14 cellular contexts compared by ENCODE assay signal in the genomic region with DNA sequence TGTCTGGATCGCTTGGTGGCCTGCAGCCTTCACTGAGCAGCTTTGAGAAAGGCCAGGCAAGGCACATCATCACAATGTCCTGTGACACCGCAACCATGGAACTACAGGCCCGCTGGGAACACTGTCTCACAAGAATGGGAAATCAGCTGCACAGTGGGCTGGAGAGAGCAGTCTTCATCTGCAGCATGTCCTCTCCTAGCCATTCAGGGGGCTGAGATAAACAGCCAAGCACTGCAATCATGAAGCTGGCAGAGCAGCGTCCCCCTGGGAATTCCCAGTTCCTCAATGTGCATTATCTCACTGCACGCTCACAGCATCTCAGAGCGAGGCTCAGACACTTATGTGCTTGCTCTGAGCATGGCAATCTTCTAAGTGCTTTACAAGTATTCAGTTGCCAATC. TPM values are rescaled to one million over a fixed set of nuclear protein-coding genes. Genes with fewer than 3 reads are reported as not detected.
DNase-seq lines count a peak whose midpoint lies in the region; ATAC-seq, FAIRE-seq and TF ChIP-seq lines count a peak whose summit lies in the region.
"Had no signal": no experiment of that assay in that cellular context is flagged by ENCODE, and none has a peak within 500 bp of the region (broad histone marks: within the 10 kb centered on the region; RNA-seq: fewer than 3 reads in every experiment).

No MANE protein-coding gene starts in this region.

- FAIRE-seq in HepG2 (lab: Jason Lieb, UNC) = no peak
- FAIRE-seq: small intestine had no signal

- peak overlapping the region; percentile 80 for H3K4me3 Mint-ChIP-seq in natural killer cell
- H3K4me3 Mint-ChIP-seq in natural killer cell treated with Interleukin-12 subunit alpha and Interleukin-12 subunit beta and Interleukin-15 and Interleukin-18, amount 100 ng/mL, for 72 hours = no peak overlapping the region
- H3K4me3 Mint-ChIP-seq in glutamatergic neuron (ENCODE audit: unreplicated experiment) = no peak overlapping the region

- H3K27ac ChIP-seq in HepG2 (ENCODE audit: extremely low read length, insufficient read depth, low read length) (no peak overlapping the region), coronary artery (no peak overlapping the region)
- H3K27ac ChIP-seq: HL-60, WERI-Rb-1 had no signal

- no peaks in the 10 kb centered on the region for H3K79me2 ChIP-seq in HepG2 (ENCODE audit: insufficient read depth, low read length)

- POLR2A ChIA-PET in HepG2 (lab: Yijun Ruan, JAX) = no interaction called here

- CTCF ChIA-PET in HepG2 (lab: Yijun Ruan, JAX; ENCODE audit: low intra/inter-chr PET ratio, low total read pairs) = no interaction called here

- H3K4me1 Mint-ChIP-seq in natural killer cell (peaks cover 22 to 32% of the 10 kb centered on the region in 2 donors), glutamatergic neuron (ENCODE audit: low read depth, unreplicated experiment) (peaks cover 12% of the 10 kb centered on the region)
- H3K4me1 Mint-ChIP-seq in natural killer cell treated with Interleukin-12 subunit alpha and Interleukin-12 subunit beta and Interleukin-15 and Interleukin-18, amount 100 ng/mL, for 72 hours (ENCODE audit: low read depth in 2 of 2) = peaks cover 12 to 18% of the 10 kb centered on the region in 2 donors

- peaks cover 18% of the 10 kb centered on the region for H3K9me3 ChIP-seq in HepG2 (ENCODE audit: low read length)
- H3K9me3 ChIP-seq: gastrocnemius medialis had no signal

- H2AFZ ChIP-seq in HepG2 (ENCODE audit: low read length) = no peak overlapping the region

- TF ChIP-seq EP300 in HepG2 (IDR thresholded peaks at IDR 0.05; ENCODE audit: low read depth in 2 of 2, low read length in 2 of 2) (no peak), HepG2 (CRISPR knock-in tag; IDR thresholded peaks at IDR 0.05; ENCODE audit: borderline replicate concordance) (no peak)

- no peaks in the 10 kb centered on the region for H4K20me1 ChIP-seq in HepG2 (ENCODE audit: insufficient read depth, low read length)

- TF ChIP-seq CTCF in natural killer cell (IDR thresholded peaks at IDR 0.05) = no peak
- TF ChIP-seq CTCF in glutamatergic neuron (IDR thresholded peaks at IDR 0.05; ENCODE audit: partially characterized antibody, unreplicated experiment) = no peak
- TF ChIP-seq CTCF in HepG2 (CRISPR knock-in tag; IDR thresholded peaks at IDR 0.05) = no peak
- no peak for TF ChIP-seq CTCF in coronary artery (IDR thresholded peaks at IDR 0.05)

- in situ Hi-C loops in HepG2 (cut with HindIII; ENCODE audit: extremely low pct_ligation_motif_present, low pct_unique_long_range_greater_than_20kb) = no loop called here

- DNase-seq in natural killer cell (no peak), NCI-H187 treated with DMSO at 0.1 percent for 48 hours (lab: John Stamatoyannopoulos, UW) (peak; percentile 77), glutamatergic neuron (peak; percentile 68), HepG2 (ENCODE audit: low spot score) (no peak), coronary artery (ENCODE audit: low spot score) (no peak)
- DNase-seq in natural killer cell treated with Interleukin-12 subunit alpha and Interleukin-12 subunit beta and Interleukin-15 and Interleukin-18, amount 100 ng/mL, for 72 hours (ENCODE audit: low spot score) = no peak
- no peak for DNase-seq in stimulated activated CD8-positive, alpha-beta memory T cell treated with anti-CD3 and anti-CD28 coated beads, Interleukin-4, amount 100 ng/mL, for 48 hours
- DNase-seq: Calu3, gastrocnemius medialis, H7, NCI-H524, WERI-Rb-1 had no signal

- no peak for TF ChIP-seq RAD21 in HepG2 (CRISPR knock-in tag; IDR thresholded peaks at IDR 0.05)

- no peaks in the 10 kb centered on the region for H3K36me3 ChIP-seq in HepG2 (replicated peaks in 1 of 2; ENCODE audit: control insufficient read depth in 1 of 2, insufficient read depth in 2 of 2, low read length in 2 of 2)

- no peak overlapping the region for H3K9ac ChIP-seq in HepG2 (ENCODE audit: insufficient read depth, low read depth, low read length)

- WGBS in HepG2 (ENCODE audit: low lambda C conversion rate) = 74% methylated on average over 4 of the region's 6 CpGs

- no peak for TF ChIP-seq POLR2A in HepG2 (IDR thresholded peaks at IDR 0.05; ENCODE audit: insufficient read depth in 1 of 2, low read depth in 2 of 2, low read length in 2 of 2)

- H3K27ac Mint-ChIP-seq in natural killer cell (no peak overlapping the region), glutamatergic neuron (ENCODE audit: unreplicated experiment) (no peak overlapping the region)
- no peak overlapping the region for H3K27ac Mint-ChIP-seq in natural killer cell treated with Interleukin-12 subunit alpha and Interleukin-12 subunit beta and Interleukin-15 and Interleukin-18, amount 100 ng/mL, for 72 hours

- ATAC-seq in natural killer cell (no peak), HepG2 (no peak)
- ATAC-seq in natural killer cell treated with Interleukin-12 subunit alpha and Interleukin-12 subunit beta and Interleukin-15 and Interleukin-18, amount 100 ng/mL, for 72 hours = no peak
- ATAC-seq: gastrocnemius medialis had no signal

- no peak overlapping the region for H3K4me2 ChIP-seq in HepG2 (ENCODE audit: low read depth, low read length)

- H3K4me1 ChIP-seq in HepG2 (ENCODE audit: insufficient read depth, low read length) = peaks cover 19% of the 10 kb centered on the region

- H3K4me3 ChIP-seq in HepG2 (replicated peaks in 1 of 3; ENCODE audit: insufficient read depth in 1 of 3, low read depth in 2 of 3, low read length in 3 of 3) (no peak overlapping the region), coronary artery (no peak overlapping the region)

- H3K36me3 Mint-ChIP-seq in natural killer cell = peaks cover 16% of the 10 kb centered on the region
- H3K36me3 Mint-ChIP-seq in natural killer cell treated with Interleukin-12 subunit alpha and Interleukin-12 subunit beta and Interleukin-15 and Interleukin-18, amount 100 ng/mL, for 72 hours = peaks cover 22% of the 10 kb centered on the region
- H3K36me3 Mint-ChIP-seq in glutamatergic neuron (ENCODE audit: unreplicated experiment) = peaks cover 15% of the 10 kb centered on the region

- peaks cover 0 to 2% of the 10 kb centered on the region in 2 donors for H3K9me3 Mint-ChIP-seq in natural killer cell
- peaks cover 5% of the 10 kb centered on the region for H3K9me3 Mint-ChIP-seq in natural killer cell treated with Interleukin-12 subunit alpha and Interleukin-12 subunit beta and Interleukin-15 and Interleukin-18, amount 100 ng/mL, for 72 hours
- peaks cover 15% of the 10 kb centered on the region for H3K9me3 Mint-ChIP-seq in glutamatergic neuron (ENCODE audit: unreplicated experiment)

- BruUV-seq in HepG2 (replicated peaks; lab: Mats Ljungman, UMichigan) = no TSS peak

- no peaks in the 10 kb centered on the region for H3K27me3 Mint-ChIP-seq in natural killer cell (ENCODE audit: low read depth in 2 of 2)
- H3K27me3 Mint-ChIP-seq in natural killer cell treated with Interleukin-12 subunit alpha and Interleukin-12 subunit beta and Interleukin-15 and Interleukin-18, amount 100 ng/mL, for 72 hours = no peaks in the 10 kb centered on the region
- peaks cover 14% of the 10 kb centered on the region for H3K27me3 Mint-ChIP-seq in glutamatergic neuron (ENCODE audit: unreplicated experiment)

- peaks cover 0 to 31% of the 10 kb centered on the region in 2 experiments; a peak in 3 of 5 replicates for H3K27me3 ChIP-seq in HepG2 (ENCODE audit: control insufficient read depth in 1 of 2, insufficient read depth in 2 of 2, low read length in 2 of 2)
- H3K27me3 ChIP-seq: gastrocnemius medialis had no signal

- intact Hi-C loops in natural killer cell (cut with micrococcal nuclease) (no loop called here), HepG2 (cut with micrococcal nuclease; ENCODE audit: unreplicated experiment) (no loop called here)

RNA-seq across cellular contexts. Expression of gene CMPK2, which starts 1.9 kb away (rescaled TPM):
- total RNA-seq in natural killer cell = 10 to 100 TPM in 1 of 3 donors, 1 to 10 TPM in 2; 5.8 to 11.4 (median 8.6) TPM
- total RNA-seq in natural killer cell treated with Interleukin-12 subunit alpha and Interleukin-12 subunit beta and Interleukin-15 and Interleukin-18, amount 100 ng/mL, for 72 hours = 1 to 10 TPM; 5.7 to 6.4 TPM
- total RNA-seq in glutamatergic neuron (ENCODE audit: unreplicated experiment) = 0.81 TPM
- 0.58 and 1.0 TPM in 2 replicates for total RNA-seq in HepG2 (2016; rRNA removed; fragmentation: Illumina TruSeq; extraction: Trizol)
- total RNA-seq in HepG2 (2016; cell fraction: cytosol; rRNA removed; fragmentation: Illumina TruSeq; extraction: Trizol; ENCODE audit: low read depth) = 0.10 and 0.35 TPM in 2 replicates
- 0.88 and 0.89 TPM in 2 replicates for total RNA-seq in HepG2 (2016; cell fraction: insoluble cytoplasmic fraction; rRNA removed; fragmentation: Illumina TruSeq; extraction: Trizol)
- 0.34 and 0.48 TPM in 2 replicates for total RNA-seq in HepG2 (2016; cell fraction: membrane; rRNA removed; fragmentation: Illumina TruSeq; extraction: Trizol)
- total RNA-seq in HepG2 (2016; cell fraction: nucleus; rRNA removed; fragmentation: Illumina TruSeq; extraction: Trizol) = 0.34 and 0.44 TPM in 2 replicates
- polyA plus RNA-seq in HepG2 (2011; rRNA removed) = 0.04 and 0.16 TPM in 2 replicates
- 0.05 and 0.08 TPM in 2 replicates for polyA plus RNA-seq in HepG2 (2011; cell fraction: cytosol; rRNA removed)
- not detected in 2 replicates for polyA plus RNA-seq in HepG2 (2011; cell fraction: nucleus; rRNA removed)
- polyA plus RNA-seq in HepG2 (2012) = 0.20 TPM in 1 of 2 replicates, not detected in the other
- polyA plus RNA-seq in HepG2 (2016; cell fraction: cytosol; fragmentation: Illumina TruSeq; extraction: Trizol; ENCODE audit: low read depth) = 0.07 and 0.27 TPM in 2 replicates
- polyA plus RNA-seq in HepG2 (2016; cell fraction: insoluble cytoplasmic fraction; fragmentation: Illumina TruSeq; extraction: Trizol; ENCODE audit: low read depth) = 0.84 and 1.0 TPM in 2 replicates
- polyA plus RNA-seq in HepG2 (2016; cell fraction: membrane; fragmentation: Illumina TruSeq; extraction: Trizol; ENCODE audit: low read depth) = 0.23 and 0.33 TPM in 2 replicates
- polyA plus RNA-seq in HepG2 (2016; cell fraction: nucleus; fragmentation: Illumina TruSeq; extraction: Trizol; ENCODE audit: insufficient read depth, low read depth) = 0.55 and 0.74 TPM in 2 replicates
- 0.28 TPM in 1 of 2 replicates, not detected in the other for polyA minus RNA-seq in HepG2 (2011; rRNA and poly(A)+ RNA removed; ENCODE audit: low replicate concordance)
- polyA minus RNA-seq in HepG2 (2011; cell fraction: cytosol; rRNA and poly(A)+ RNA removed) = not detected in 2 replicates
- 0.77 TPM in 1 of 2 replicates, not detected in the other for polyA minus RNA-seq in HepG2 (2011; cell fraction: nucleus; rRNA and poly(A)+ RNA removed)

RNA-seq across cellular contexts. Expression of gene RSAD2, which starts 13.8 kb away (rescaled TPM):
- total RNA-seq in natural killer cell = 10 to 100 TPM in 1 of 3 donors, 1 to 10 TPM in 2; 7.9 to 12.0 (median 9.4) TPM
- total RNA-seq in natural killer cell treated with Interleukin-12 subunit alpha and Interleukin-12 subunit beta and Interleukin-15 and Interleukin-18, amount 100 ng/mL, for 72 hours = 1 to 10 TPM; 2.2 to 6.8 TPM
- not detected for total RNA-seq in glutamatergic neuron (ENCODE audit: unreplicated experiment)
- total RNA-seq in HepG2 (2016; rRNA removed; fragmentation: Illumina TruSeq; extraction: Trizol) = 0.06 and 0.11 TPM in 2 replicates
- total RNA-seq in HepG2 (2016; cell fraction: cytosol; rRNA removed; fragmentation: Illumina TruSeq; extraction: Trizol; ENCODE audit: low read depth) = 0.09 and 0.10 TPM in 2 replicates
- total RNA-seq in HepG2 (2016; cell fraction: insoluble cytoplasmic fraction; rRNA removed; fragmentation: Illumina TruSeq; extraction: Trizol) = not detected in 2 replicates
- not detected in 2 replicates for total RNA-seq in HepG2 (2016; cell fraction: membrane; rRNA removed; fragmentation: Illumina TruSeq; extraction: Trizol)
- total RNA-seq in HepG2 (2016; cell fraction: nucleus; rRNA removed; fragmentation: Illumina TruSeq; extraction: Trizol) = 0.25 TPM in 1 of 2 replicates, not detected in the other
- not detected in 2 replicates for polyA plus RNA-seq in HepG2 (2011; rRNA removed)
- polyA plus RNA-seq in HepG2 (2011; cell fraction: cytosol; rRNA removed) = not detected in 2 replicates
- not detected in 2 replicates for polyA plus RNA-seq in HepG2 (2011; cell fraction: nucleus; rRNA removed)
- not detected in 2 replicates for polyA plus RNA-seq in HepG2 (2012)
- polyA plus RNA-seq in HepG2 (2016; cell fraction: cytosol; fragmentation: Illumina TruSeq; extraction: Trizol; ENCODE audit: low read depth) = not detected in 2 replicates
- polyA plus RNA-seq in HepG2 (2016; cell fraction: insoluble cytoplasmic fraction; fragmentation: Illumina TruSeq; extraction: Trizol; ENCODE audit: low read depth) = not detected in 2 replicates
- not detected in 2 replicates for polyA plus RNA-seq in HepG2 (2016; cell fraction: membrane; fragmentation: Illumina TruSeq; extraction: Trizol; ENCODE audit: low read depth)
- not detected in 2 replicates for polyA plus RNA-seq in HepG2 (2016; cell fraction: nucleus; fragmentation: Illumina TruSeq; extraction: Trizol; ENCODE audit: insufficient read depth, low read depth)
- 0.04 and 0.09 TPM in 2 replicates for polyA minus RNA-seq in HepG2 (2011; rRNA and poly(A)+ RNA removed; ENCODE audit: low replicate concordance)
- polyA minus RNA-seq in HepG2 (2011; cell fraction: cytosol; rRNA and poly(A)+ RNA removed) = not detected in 2 replicates
- polyA minus RNA-seq in HepG2 (2011; cell fraction: nucleus; rRNA and poly(A)+ RNA removed) = not detected in 2 replicates
- total RNA-seq: H7 had no signal

RNA-seq across cellular contexts. Expression of gene RNF144A, which starts 53.4 kb away (rescaled TPM):
- total RNA-seq in natural killer cell = 10 to 100 TPM; 17.3 to 36.7 (median 19.0) TPM
- 10 to 100 TPM; 17.2 to 66.1 TPM for total RNA-seq in natural killer cell treated with Interleukin-12 subunit alpha and Interleukin-12 subunit beta and Interleukin-15 and Interleukin-18, amount 100 ng/mL, for 72 hours
- 40.2 TPM for total RNA-seq in glutamatergic neuron (ENCODE audit: unreplicated experiment)
- total RNA-seq in HepG2 (2016; rRNA removed; fragmentation: Illumina TruSeq; extraction: Trizol) = 16.5 and 20.8 TPM in 2 replicates
- total RNA-seq in HepG2 (2016; cell fraction: cytosol; rRNA removed; fragmentation: Illumina TruSeq; extraction: Trizol; ENCODE audit: low read depth) = 12.0 and 16.8 TPM in 2 replicates
- total RNA-seq in HepG2 (2016; cell fraction: insoluble cytoplasmic fraction; rRNA removed; fragmentation: Illumina TruSeq; extraction: Trizol) = 16.0 and 19.8 TPM in 2 replicates
- total RNA-seq in HepG2 (2016; cell fraction: membrane; rRNA removed; fragmentation: Illumina TruSeq; extraction: Trizol) = 19.8 and 25.4 TPM in 2 replicates
- total RNA-seq in HepG2 (2016; cell fraction: nucleus; rRNA removed; fragmentation: Illumina TruSeq; extraction: Trizol) = 21.0 and 24.6 TPM in 2 replicates
- 13.2 and 13.9 TPM in 2 replicates for polyA plus RNA-seq in HepG2 (2011; rRNA removed)
- polyA plus RNA-seq in HepG2 (2011; cell fraction: cytosol; rRNA removed) = 11.3 and 13.1 TPM in 2 replicates
- polyA plus RNA-seq in HepG2 (2011; cell fraction: nucleus; rRNA removed) = 14.7 and 16.7 TPM in 2 replicates
- polyA plus RNA-seq in HepG2 (2012) = 3.4 and 4.4 TPM in 2 replicates
- polyA plus RNA-seq in HepG2 (2016; cell fraction: cytosol; fragmentation: Illumina TruSeq; extraction: Trizol; ENCODE audit: low read depth) = 6.8 and 7.8 TPM in 2 replicates
- polyA plus RNA-seq in HepG2 (2016; cell fraction: insoluble cytoplasmic fraction; fragmentation: Illumina TruSeq; extraction: Trizol; ENCODE audit: low read depth) = 17.5 and 19.7 TPM in 2 replicates
- polyA plus RNA-seq in HepG2 (2016; cell fraction: membrane; fragmentation: Illumina TruSeq; extraction: Trizol; ENCODE audit: low read depth) = 10.7 and 11.4 TPM in 2 replicates
- polyA plus RNA-seq in HepG2 (2016; cell fraction: nucleus; fragmentation: Illumina TruSeq; extraction: Trizol; ENCODE audit: insufficient read depth, low read depth) = 15.5 and 16.5 TPM in 2 replicates
- polyA minus RNA-seq in HepG2 (2011; rRNA and poly(A)+ RNA removed; ENCODE audit: low replicate concordance) = 0.12 and 37.2 TPM in 2 replicates
- polyA minus RNA-seq in HepG2 (2011; cell fraction: cytosol; rRNA and poly(A)+ RNA removed) = 17.1 and 17.7 TPM in 2 replicates
- polyA minus RNA-seq in HepG2 (2011; cell fraction: nucleus; rRNA and poly(A)+ RNA removed) = 29.2 and 36.2 TPM in 2 replicates

Comparison
In these comparisons a context has a peak if more than half of its experiments do, and no peak if none do; other contexts are left out.
1. DNase-seq: peak in NCI-H187 treated with DMSO at 0.1 percent for 48 hours (single experiment) and glutamatergic neuron (single experiment); none in natural killer cell (single experiment), natural killer cell treated with Interleukin-12 subunit alpha and Interleukin-12 subunit beta and Interleukin-15 and Interleukin-18, amount 100 ng/mL, for 72 hours (single experiment), stimulated activated CD8-positive, alpha-beta memory T cell treated with anti-CD3 and anti-CD28 coated beads, Interleukin-4, amount 100 ng/mL, for 48 hours (single experiment), HepG2 (single experiment) and coronary artery (single experiment).